In the genomic region with DNA sequence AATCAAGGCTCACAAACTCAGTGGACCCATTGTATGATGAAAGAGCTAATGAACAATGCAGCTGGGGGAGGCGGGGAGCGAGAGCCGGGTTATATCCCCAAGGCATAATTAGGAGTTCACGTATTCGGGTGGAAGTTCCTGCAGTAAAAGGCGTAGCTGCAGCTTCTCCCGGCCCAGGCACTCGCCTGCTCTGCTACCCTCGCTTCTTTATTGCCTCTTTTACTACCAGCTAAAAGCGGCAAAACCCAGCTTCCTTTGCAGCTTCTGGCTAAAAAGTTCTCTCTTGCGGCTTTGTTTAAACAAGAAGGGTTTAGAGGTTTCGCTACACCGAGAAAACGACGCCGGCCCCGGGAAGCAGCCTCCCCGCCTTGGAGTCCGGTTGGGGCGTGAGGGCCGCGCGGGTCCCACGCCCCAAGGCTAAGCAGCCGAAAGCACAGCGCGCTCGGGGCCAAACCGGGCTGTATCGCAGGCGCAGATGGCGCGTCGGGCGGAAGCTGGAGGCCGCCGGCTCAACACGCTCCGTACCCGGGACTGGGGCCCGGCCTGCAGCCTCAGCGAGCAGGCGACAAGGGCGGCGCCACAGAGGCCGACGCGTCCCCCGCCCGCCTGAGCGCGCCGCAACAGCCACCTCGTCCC, we compare ENCODE assay signal across 8 cellular contexts. TPM values are rescaled to one million over a fixed set of nuclear protein-coding genes. Genes with fewer than 3 reads are reported as not detected.
DNase-seq lines count a peak whose midpoint lies in the region; ATAC-seq and TF ChIP-seq lines count a peak whose summit lies in the region.

No MANE protein-coding gene starts in this region.

- DNase-seq in NCI-H2227 treated with DMSO at 0.1 percent for 48 hours (lab: John Stamatoyannopoulos, UW) (peak; percentile 40), NCI-H2227 (lab: John Stamatoyannopoulos, UW; ENCODE audit: unreplicated experiment) (no peak), IMR-90 (peak; percentile 59), iris pigment epithelial cell (ENCODE audit: low read depth) (peak; percentile 69)
- peak in 1 of 2 donors; percentile 71 for DNase-seq in central memory CD8-positive, alpha-beta T cell (ENCODE audit: low spot score in 2 of 2)

- intact Hi-C loops in IMR-90 (cut with micrococcal nuclease) = loop anchor here (5.0 kb wide), 2 partner anchors 497 to 708 kb away; no protein-coding TSS in a partner anchor

- H3K14ac ChIP-seq in IMR-90 (replicated peaks; ENCODE audit: low read depth, low read length) = peak overlapping the region; percentile 98

- peak overlapping the region; percentile 40 for H3K18ac ChIP-seq in IMR-90 (ENCODE audit: low read depth, low read length)

- TF ChIP-seq POLR2A in IMR-90 (IDR thresholded peaks at IDR 0.05; ENCODE audit: low read depth, low read length) (peak; percentile 66), Raji (IDR thresholded peaks at IDR 0.05; ENCODE audit: insufficient read depth, low read depth, low read length) (peak; percentile 84)

- CTCF ChIA-PET in IMR-90 (lab: Yijun Ruan, JAX) = no interaction called here

- 0 out of 2 replicates have a peak, but pooled peaks cover 12% of the 10 kb centered on the region for H3K9me1 ChIP-seq in IMR-90 (ENCODE audit: insufficient read depth, low read length)

- no peaks in the 10 kb centered on the region for H3K27me3 Mint-ChIP-seq in central memory CD8-positive, alpha-beta T cell

- peak overlapping the region; percentile 99 for H2AK9ac ChIP-seq in IMR-90 (replicated peaks; ENCODE audit: low read depth, low read length, poor library complexity)

- 0% methylated on average over 19 of the region's 54 CpGs; no CpG with 5 or more reads in 1 of the 2 experiments for WGBS in IMR-90 (ENCODE audit: extremely low coverage in 2 of 2, insufficient read length in 1 of 2), 2 experiments

- H3K4me1 Mint-ChIP-seq in central memory CD8-positive, alpha-beta T cell = peaks cover 45% of the 10 kb centered on the region

- H3K56ac ChIP-seq in IMR-90 (ENCODE audit: extremely low read depth, insufficient read depth, low read length) = peak overlapping the region; percentile 100

- H4K91ac ChIP-seq in IMR-90 (ENCODE audit: insufficient read depth, low read depth, low read length) = peak overlapping the region; percentile 92

- H3K4me3 ChIP-seq in IMR-90 (ENCODE audit: insufficient read depth, low read depth, low read length) (peak overlapping the region; percentile 69), skeletal muscle tissue (ENCODE audit: low read length in 3 of 3) (peak overlapping the region; percentile 82 to 89 (median 86))

- peak overlapping the region; percentile 94 for H2AFZ ChIP-seq in IMR-90 (replicated peaks; ENCODE audit: low read length, poor library complexity)

- peaks cover 32% of the 10 kb centered on the region for H4K20me1 ChIP-seq in IMR-90 (ENCODE audit: insufficient read depth, low read length)

- peak overlapping the region; percentile 69 for H3K9ac ChIP-seq in IMR-90 (ENCODE audit: low read depth, low read length)
- peak overlapping the region; percentile 70 to 94 (median 94) for H3K9ac ChIP-seq in skeletal muscle tissue (ENCODE audit: low read depth in 1 of 3, low read length in 3 of 3)

- no TSS peak for BruUV-seq in IMR-90 (replicated peaks; lab: Mats Ljungman, UMichigan)

- POLR2A ChIA-PET in IMR-90 (lab: Charles Lee; ENCODE audit: unreplicated experiment) = interaction anchor here (0.5 kb wide), 2 partner anchors 15 to 98 kb away, joined by 3 to 10 read pairs; no protein-coding TSS in a partner anchor

- H2BK120ac ChIP-seq in IMR-90 (ENCODE audit: low read depth, low read length) = peak overlapping the region; percentile 58

- H3K36me3 ChIP-seq in IMR-90 (ENCODE audit: control insufficient read depth, insufficient read depth, low read length) = no peaks in the 10 kb centered on the region; the same call in 1 of the 2 replicates
- no peaks in the 10 kb centered on the region for H3K36me3 ChIP-seq in skeletal muscle tissue (ENCODE audit: control insufficient read depth in 3 of 3, insufficient read depth in 3 of 3, low read length in 3 of 3)

- peak overlapping the region; percentile 80 for H3K23ac ChIP-seq in IMR-90 (ENCODE audit: low read depth, low read length)

- H4K5ac ChIP-seq in IMR-90 (ENCODE audit: low read depth, low read length) = peak overlapping the region; percentile 13

- no peak for TF ChIP-seq RAD21 in IMR-90 (IDR thresholded peaks at IDR 0.05; ENCODE audit: low read length)

- H3K9me3 Mint-ChIP-seq in central memory CD8-positive, alpha-beta T cell = no peaks in the 10 kb centered on the region

- H3K27ac ChIP-seq in IMR-90 (ENCODE audit: insufficient read depth, low read length) (peak overlapping the region; percentile 92), skeletal muscle tissue (ENCODE audit: low read depth, low read length) (peak overlapping the region; percentile 97)

- peaks cover 7% of the 10 kb centered on the region for H3K4me1 ChIP-seq in IMR-90 (ENCODE audit: control insufficient read depth, insufficient read depth, low read length)
- H3K4me1 ChIP-seq in skeletal muscle tissue (ENCODE audit: control insufficient read depth in 3 of 3, insufficient read depth in 3 of 3, low read length in 3 of 3) = peaks cover 28 to 30% (median 29%) of the 10 kb centered on the region in 3 donors

- dilution Hi-C loops in IMR-90 (cut with HindIII; ENCODE audit: low sequenced_read_pairs, unreplicated experiment) = no loop called here

- ATAC-seq in GM21723 (IDR thresholded peaks at IDR 0.05; ENCODE audit: unreplicated experiment) = peak; percentile 68
- 0 out of 2 replicates have a peak, but pooled peaks have one; percentile 2 for ATAC-seq in IMR-90 (ENCODE audit: low read depth)
- peak; percentile 62 for ATAC-seq in central memory CD8-positive, alpha-beta T cell (replicated peaks; ENCODE audit: extremely low read depth, poor library complexity, severe bottlenecking)

- H3K4ac ChIP-seq in IMR-90 (ENCODE audit: low read depth, low read length) = peak overlapping the region; percentile 95

- no peak overlapping the region for H2BK20ac ChIP-seq in IMR-90 (ENCODE audit: low read depth, low read length)

- H4K8ac ChIP-seq in IMR-90 (ENCODE audit: low read depth in 2 of 2, low read length in 2 of 2) = peak overlapping the region; percentile 35 to 90

- in situ Hi-C loops in IMR-90 (cut with MboI; ENCODE audit: low sequenced_read_pairs) = no loop called here

- H3K27me3 ChIP-seq in IMR-90 (ENCODE audit: control insufficient read depth, insufficient read depth, low read length) = no peaks in the 10 kb centered on the region
- no peaks in the 10 kb centered on the region for H3K27me3 ChIP-seq in skeletal muscle tissue (ENCODE audit: control insufficient read depth in 3 of 3, insufficient read depth in 3 of 3, low read length in 3 of 3)

- no peak overlapping the region for H2BK15ac ChIP-seq in IMR-90 (ENCODE audit: low read depth, low read length)

- H3K9me3 ChIP-seq in IMR-90 (ENCODE audit: control insufficient read depth, insufficient read depth, low read length) (no peaks in the 10 kb centered on the region), skeletal muscle tissue (ENCODE audit: control insufficient read depth in 3 of 3, low read length in 3 of 3) (no peaks in the 10 kb centered on the region)

- peaks cover 18 to 53% of the 10 kb centered on the region in 2 experiments for H3K79me1 ChIP-seq in IMR-90 (ENCODE audit: low read depth in 1 of 2, low read length in 2 of 2)

- H3K4me3 Mint-ChIP-seq in central memory CD8-positive, alpha-beta T cell = peak overlapping the region; percentile 96

- H2AK5ac ChIP-seq in IMR-90 (ENCODE audit: low read depth, low read length) = peak overlapping the region; percentile 61

- peak overlapping the region; percentile 90 for H3K27ac Mint-ChIP-seq in central memory CD8-positive, alpha-beta T cell (ENCODE audit: low read depth)

- no peak for TF ChIP-seq CTCF in IMR-90 (conservative IDR thresholded peaks at IDR 0.05; ENCODE audit: low read depth, low read length)

- peak overlapping the region; percentile 90 for H2BK5ac ChIP-seq in IMR-90 (ENCODE audit: low read depth, low read length, poor library complexity, severe bottlenecking)

- H3K36me3 Mint-ChIP-seq in central memory CD8-positive, alpha-beta T cell (ENCODE audit: insufficient read depth) = peaks cover 29% of the 10 kb centered on the region

- H3K4me2 ChIP-seq in IMR-90 (ENCODE audit: low read depth, low read length) = peak overlapping the region; percentile 84

TF ChIP-seq in IMR-90, 13 proteins besides CTCF, POLR2A, EP300 and RAD21:
- TF ChIP-seq MXI1 (IDR thresholded peaks at IDR 0.05; ENCODE audit: borderline replicate concordance, low read depth, low read length) = 0 out of 2 replicates have a peak, but pooled peaks have one; percentile 15
- no peak for TF ChIP-seq MAZ (IDR thresholded peaks at IDR 0.05; ENCODE audit: borderline replicate concordance, low read depth, low read length)
TF ChIP-seq in IMR-90: peak in this region for 1.

RNA-seq across cellular contexts. Expression of a gene that starts 1.6 kb away (rescaled TPM):
- total RNA-seq in IMR-90 (2012; rRNA removed) = 11.7 and 11.8 TPM in 2 replicates
- polyA plus RNA-seq in IMR-90 (2012; rRNA removed) = 17.7 and 17.8 TPM in 2 replicates
- polyA plus RNA-seq in IMR-90 (2012; cell fraction: cytosol; rRNA removed) = 4.3 and 9.6 TPM in 2 replicates
- polyA plus RNA-seq in IMR-90 (2012; cell fraction: nucleus; rRNA removed; ENCODE audit: low replicate concordance) = 5.6 and 10.9 TPM in 2 replicates
- 5.7 TPM for total RNA-seq in skeletal muscle tissue

Comparison
In these comparisons a context has a peak if more than half of its experiments do, and no peak if none do; other contexts are left out.
1. ATAC-seq: peak in every context shown above with its lines; median percentile 68 in GM21723; 62 in central memory CD8-positive, alpha-beta T cell; 2 in IMR-90.